Comparison of ENCODE assay signal across 26 cellular contexts in genomic region chr11:34730544-34731295, GRCh38.
"Had no signal": no experiment of that assay in that cellular context is flagged by ENCODE, and none has a peak within 500 bp of the region (broad histone marks: within the 10 kb centered on the region; RNA-seq: fewer than 3 reads in every experiment).

No MANE protein-coding gene starts in this region.

- H3K36me3 ChIP-seq: ascending aorta, left lung, lower lobe of right lung, neutrophil, stomach, thyroid gland, upper lobe of left lung had no signal

- H3K27ac ChIP-seq: ascending aorta, left lung, lower lobe of right lung, neutrophil, stomach, thyroid gland, upper lobe of left lung had no signal

- H3K9me3 ChIP-seq: ascending aorta, left lung, lower lobe of right lung, neutrophil, stomach, thyroid gland, upper lobe of left lung had no signal

- DNase-seq: activated CD4-positive, alpha-beta memory T cell treated with anti-CD3 and anti-CD28 coated beads, Interleukin-2, amount 10 ng/mL, durations not matched to agents 7 days and 5 days; activated CD4-positive, CD25-positive, alpha-beta regulatory T cell treated with anti-CD3 and anti-CD28 coated beads, Interleukin-2, amount 50 U/mL, for 72 hours; activated CD8-positive, alpha-beta memory T cell treated with anti-CD3 and anti-CD28 coated beads, Interleukin-2, amount 50 U/mL, for 48 hours; activated gamma-delta T cell; activated naive CD4-positive, alpha-beta T cell treated with anti-CD3 and anti-CD28 coated beads, Interleukin-2, amount 10 ng/mL, durations not matched to agents 7 days and 5 days; activated naive CD8-positive, alpha-beta T cell treated with anti-CD3 and anti-CD28 coated beads, Interleukin-2, amount 10 ng/mL, durations not matched to agents 7 days and 5 days; activated T-cell treated with anti-CD3 and anti-CD28 coated beads, Interleukin-2, amount 50 U/mL, for 24 hours; cortex of kidney; effector memory CD8-positive, alpha-beta T cell; head of caudate nucleus; hippocampal formation; left lung; lower lobe of right lung; mesenchymal stem cell; retina; stimulated activated CD4-positive, alpha-beta T cell treated with anti-CD3 and anti-CD28 coated beads, Interleukin-1b, Interleukin-23, amount 100 ng/mL, for 48 hours; stimulated activated naive B cell treated with anti-CD40 and anti-IgM and Interleukin-4, amounts not matched to agents 10 μg/mL and 1 μg/mL and 100 μg/mL, for 72 hours; stomach; T-helper 2 cell; thyroid gland; upper lobe of left lung had no signal

- ATAC-seq: effector memory CD8-positive, alpha-beta T cell; left lung; lower lobe of right lung; sciatic nerve; stimulated activated naive B cell treated with anti-CD40 and anti-IgM and Interleukin-4, amounts not matched to agents 10 μg/mL and 1 μg/mL and 100 μg/mL, for 72 hours had no signal

- H3K27me3 ChIP-seq: ascending aorta, left lung, neutrophil, stomach, thyroid gland, upper lobe of left lung had no signal

- H3K4me1 ChIP-seq: ascending aorta, left lung, lower lobe of right lung, stomach, thyroid gland, upper lobe of left lung had no signal

- H3K4me3 ChIP-seq: ascending aorta, left lung, lower lobe of right lung, smooth muscle cell, stomach, thyroid gland, upper lobe of left lung had no signal

- FAIRE-seq: keratinocyte had no signal
